ENCODE assay signal across 22 cellular contexts in the genomic region with DNA sequence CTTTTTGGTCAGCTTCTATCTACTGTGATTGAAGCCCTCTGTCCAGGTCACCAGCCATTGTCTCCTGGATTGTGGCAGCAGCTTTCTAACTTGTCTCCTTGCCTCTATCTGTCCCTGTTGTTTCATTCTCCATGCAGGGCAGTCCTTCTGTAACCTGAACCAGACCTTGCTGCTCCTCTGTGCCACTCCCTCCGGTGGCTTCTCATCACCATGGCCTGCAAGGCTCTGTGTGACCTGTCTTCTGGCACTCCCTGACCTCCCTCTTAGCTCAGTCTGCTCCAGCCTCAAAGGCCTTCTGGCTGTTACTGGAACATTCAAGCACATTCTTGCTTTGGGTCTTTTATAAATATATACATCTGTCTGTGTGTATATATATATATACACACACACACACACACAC. TPM values are rescaled to one million over a fixed set of nuclear protein-coding genes. Genes with fewer than 3 reads are reported as not detected.
A peak's percentile ranks its signal among the peaks of the same experiment; 100 is the strongest.
DNase-seq lines count a peak whose midpoint lies in the region; ATAC-seq and TF ChIP-seq lines count a peak whose summit lies in the region.
"Had no signal": no experiment of that assay in that cellular context is flagged by ENCODE, and none has a peak within 500 bp of the region (broad histone marks: within the 10 kb centered on the region; RNA-seq: fewer than 3 reads in every experiment).

No MANE protein-coding gene starts in this region.

- H3K9me3 ChIP-seq in T-helper 17 cell (ENCODE audit: control insufficient read depth, low read length, poor library complexity, severe bottlenecking): no peaks in the 10 kb centered on the region
- no peaks in the 10 kb centered on the region for H3K9me3 ChIP-seq in upper lobe of left lung
- H3K9me3 ChIP-seq: left ventricle myocardium inferior, vagina had no signal

- H3K4me1 ChIP-seq in mesendoderm (ENCODE audit: control insufficient read depth, low read depth, low read length) (no peaks in the 10 kb centered on the region), upper lobe of left lung (peaks cover 0 to 12% (median 8%) of the 10 kb centered on the region in 4 donors)

- no peak for TF ChIP-seq POLR2A in upper lobe of left lung (IDR thresholded peaks at IDR 0.05)

- H4K5ac ChIP-seq in mesendoderm (ENCODE audit: low read length): no peak overlapping the region

- no peak overlapping the region for H3K18ac ChIP-seq in mesendoderm (ENCODE audit: low read length)

- H3K79me2 ChIP-seq in mesendoderm (ENCODE audit: control insufficient read depth, insufficient read depth, low read length): no peaks in the 10 kb centered on the region

- H2BK120ac ChIP-seq in mesendoderm (ENCODE audit: low read depth, low read length): no peak overlapping the region

- no peak overlapping the region for H3K56ac ChIP-seq in mesendoderm (ENCODE audit: low read length)

- H3K4me1 Mint-ChIP-seq in T-helper 17 cell: peaks cover 30% of the 10 kb centered on the region
- peaks cover 9% of the 10 kb centered on the region for H3K4me1 Mint-ChIP-seq in activated CD4-positive, alpha-beta T cell treated with anti-CD3 and anti-CD28 coated beads, Interleukin-2, amount 10 ng/mL, durations not matched to agents 7 days and 5 days

- POLR2A ChIA-PET in activated CD4-positive, alpha-beta T cell treated with anti-CD3 and anti-CD28 coated beads, Interleukin-2, amount 10 ng/mL, durations not matched to agents 7 days and 5 days (lab: Charles Lee): no interaction called here

- TF ChIP-seq EP300 in upper lobe of left lung (IDR thresholded peaks at IDR 0.05): no peak

- no peaks in the 10 kb centered on the region for H3K27me3 Mint-ChIP-seq in T-helper 17 cell
- H3K27me3 Mint-ChIP-seq in activated CD4-positive, alpha-beta T cell treated with anti-CD3 and anti-CD28 coated beads, Interleukin-2, amount 10 ng/mL, durations not matched to agents 7 days and 5 days: peaks cover 1% of the 10 kb centered on the region
- H3K27me3 Mint-ChIP-seq: activated naive CD8-positive, alpha-beta T cell treated with anti-CD3 and anti-CD28 coated beads, Interleukin-2, amount 50 U/mL, for 24 hours; activated T-cell treated with anti-CD3 and anti-CD28 coated beads, Interleukin-2, amount 50 U/mL, for 24 hours had no signal

- no peak overlapping the region for H3K4ac ChIP-seq in mesendoderm (ENCODE audit: low read depth, low read length)

- no peak overlapping the region for H2BK15ac ChIP-seq in mesendoderm (replicated peaks; ENCODE audit: low read depth)

- WGBS in mesendoderm (ENCODE audit: extremely low coverage, insufficient coverage, low lambda C conversion rate): no CpG with 5 or more reads among the region's 1 CpG
- 95 to 100% methylated on average over 1 of the region's 1 CpG for WGBS in upper lobe of left lung, 2 donors

- no peak overlapping the region for H4K8ac ChIP-seq in mesendoderm (ENCODE audit: low read depth, low read length)

- DNase-seq in DMS53 treated with DMSO at 0.1 percent for 48 hours (lab: John Stamatoyannopoulos, UW; ENCODE audit: unreplicated experiment) (peak; percentile 80), HuH-7 (ENCODE audit: low spot score) (peak; percentile 24), T-helper 17 cell (no peak), mesendoderm (peak; percentile 57), upper lobe of left lung (no peak)
- no peak for DNase-seq in stimulated activated CD4-positive, alpha-beta T cell treated with anti-CD3 and anti-CD28 coated beads, Interleukin-4, amount 100 ng/mL, for 1 hour
- DNase-seq in activated CD8-positive, alpha-beta memory T cell treated with anti-CD3 and anti-CD28 coated beads, Interleukin-2, amount 50 U/mL, for 4 hours: no peak
- no peak for DNase-seq in activated CD4-positive, alpha-beta T cell treated with anti-CD3 and anti-CD28 coated beads, Interleukin-2, amount 10 ng/mL, durations not matched to agents 7 days and 5 days
- DNase-seq: activated CD4-positive, alpha-beta T cell treated with anti-CD3 and anti-CD28 coated beads for 48 hours; activated naive CD8-positive, alpha-beta T cell treated with anti-CD3 and anti-CD28 coated beads, Interleukin-2, amount 50 U/mL, for 24 hours; activated T-cell treated with anti-CD3 and anti-CD28 coated beads, Interleukin-2, amount 50 U/mL, for 24 hours; effector memory CD4-positive, alpha-beta T cell; GDM1; left ventricle myocardium inferior; NCI-H2081 treated with DMSO at 0.1 percent for 48 hours; NK-92 treated with Interleukin-12 subunit alpha and Interleukin-12 subunit beta, amount 100 ng/mL, for 24 hours; posterior cingulate gyrus; SHP77; stimulated activated naive CD8-positive, alpha-beta T cell treated with anti-CD3 and anti-CD28 coated beads, Interleukin-15, Interleukin-2, amounts not matched to agents 100 U/mL and 50 U/mL, for 24 hours; T-helper 9 cell had no signal

- no peaks in the 10 kb centered on the region for H3K36me3 ChIP-seq in mesendoderm (ENCODE audit: control insufficient read depth, insufficient read depth, low read length)
- H3K36me3 ChIP-seq in upper lobe of left lung: no peaks in the 10 kb centered on the region
- H3K36me3 ChIP-seq: left ventricle myocardium inferior, vagina had no signal

- peak overlapping the region; percentile 91 for H3K27ac Mint-ChIP-seq in T-helper 17 cell
- H3K27ac Mint-ChIP-seq in activated CD4-positive, alpha-beta T cell treated with anti-CD3 and anti-CD28 coated beads, Interleukin-2, amount 10 ng/mL, durations not matched to agents 7 days and 5 days: no peak overlapping the region
- H3K27ac Mint-ChIP-seq: activated T-cell treated with anti-CD3 and anti-CD28 coated beads, Interleukin-2, amount 50 U/mL, for 24 hours had no signal

- H3K23ac ChIP-seq in mesendoderm (ENCODE audit: low read length): no peak overlapping the region

- ATAC-seq in T-helper 17 cell: no peak
- no peak for ATAC-seq in upper lobe of left lung (ENCODE audit: low FRiP score in 2 of 2)
- ATAC-seq: activated naive CD8-positive, alpha-beta T cell treated with anti-CD3 and anti-CD28 coated beads, Interleukin-2, amount 50 U/mL, for 24 hours; stimulated activated naive CD8-positive, alpha-beta T cell treated with anti-CD3 and anti-CD28 coated beads, Interleukin-15, Interleukin-2, amounts not matched to agents 100 U/mL and 50 U/mL, for 24 hours had no signal

- no peak overlapping the region for H3K4me3 Mint-ChIP-seq in T-helper 17 cell
- H3K4me3 Mint-ChIP-seq in activated CD4-positive, alpha-beta T cell treated with anti-CD3 and anti-CD28 coated beads, Interleukin-2, amount 10 ng/mL, durations not matched to agents 7 days and 5 days: no peak overlapping the region
- H3K4me3 Mint-ChIP-seq: activated naive CD8-positive, alpha-beta T cell treated with anti-CD3 and anti-CD28 coated beads, Interleukin-2, amount 50 U/mL, for 24 hours; activated T-cell treated with anti-CD3 and anti-CD28 coated beads, Interleukin-2, amount 50 U/mL, for 24 hours had no signal

- H3K9me3 Mint-ChIP-seq in activated CD4-positive, alpha-beta T cell treated with anti-CD3 and anti-CD28 coated beads, Interleukin-2, amount 10 ng/mL, durations not matched to agents 7 days and 5 days: no peaks in the 10 kb centered on the region
- H3K9me3 Mint-ChIP-seq: activated naive CD8-positive, alpha-beta T cell treated with anti-CD3 and anti-CD28 coated beads, Interleukin-2, amount 50 U/mL, for 24 hours; activated T-cell treated with anti-CD3 and anti-CD28 coated beads, Interleukin-2, amount 50 U/mL, for 24 hours had no signal

- no peak overlapping the region for H3K9ac ChIP-seq in mesendoderm (ENCODE audit: low read length)

- CTCF ChIA-PET in activated CD4-positive, alpha-beta T cell treated with anti-CD3 and anti-CD28 coated beads, Interleukin-2, amount 10 ng/mL, durations not matched to agents 7 days and 5 days (lab: Charles Lee): interaction anchor here (0.7 kb wide), 2 partner anchors 277 to 346 kb away, joined by 3 read pairs; no protein-coding TSS in a partner anchor

- H2BK5ac ChIP-seq in mesendoderm (ENCODE audit: low read length): no peak overlapping the region

- no peaks in the 10 kb centered on the region for H3K79me1 ChIP-seq in mesendoderm (ENCODE audit: low read length)

- H3K27ac ChIP-seq in mesendoderm (ENCODE audit: low read depth, low read length): no peak overlapping the region
- H3K27ac ChIP-seq in upper lobe of left lung: no peak overlapping the region
- H3K27ac ChIP-seq: left ventricle myocardium inferior, vagina had no signal

- H2AK5ac ChIP-seq in mesendoderm (ENCODE audit: low read length): no peak overlapping the region

- H3K4me2 ChIP-seq in mesendoderm (ENCODE audit: low read length): no peak overlapping the region
- H3K4me2 ChIP-seq: smooth muscle cell had no signal

- no peak for TF ChIP-seq CTCF in upper lobe of left lung (IDR thresholded peaks at IDR 0.05)

- H3K27me3 ChIP-seq in mesendoderm (ENCODE audit: insufficient read depth, low read length, poor library complexity) (no peaks in the 10 kb centered on the region), upper lobe of left lung (no peaks in the 10 kb centered on the region)
- H3K27me3 ChIP-seq: vagina had no signal

- H3K4me3 ChIP-seq in mesendoderm (ENCODE audit: low read length) (no peak overlapping the region), upper lobe of left lung (no peak overlapping the region)
- H3K4me3 ChIP-seq: left ventricle myocardium inferior, smooth muscle cell, vagina had no signal

- H3K36me3 Mint-ChIP-seq in T-helper 17 cell (ENCODE audit: low read depth): peaks cover 7% of the 10 kb centered on the region
- peaks cover 5% of the 10 kb centered on the region for H3K36me3 Mint-ChIP-seq in activated CD4-positive, alpha-beta T cell treated with anti-CD3 and anti-CD28 coated beads, Interleukin-2, amount 10 ng/mL, durations not matched to agents 7 days and 5 days (ENCODE audit: low read depth)

RNA-seq across cellular contexts. Expression of gene JUN, which starts 21.0 kb away (rescaled TPM):
- total RNA-seq in T-helper 17 cell (1,000 to 10,000 TPM; 1,878 to 2,007 TPM), upper lobe of left lung (100 to 1,000 TPM; 142 to 400 (median 236) TPM)
- 11.0 TPM for polyA plus RNA-seq in mesendoderm (2013, experiment 1 of 2)
- 12.2 TPM for polyA plus RNA-seq in mesendoderm (2013, experiment 2 of 2)
- total RNA-seq in activated CD4-positive, alpha-beta T cell treated with anti-CD3 and anti-CD28 coated beads, Interleukin-2, amount 10 ng/mL, durations not matched to agents 7 days and 5 days: 10 to 100 TPM; 30.1 to 35.6 TPM

Comparison
In these comparisons a context has a peak if more than half of its experiments do, and no peak if none do; other contexts are left out.
1. DNase-seq: peak in DMS53 treated with DMSO at 0.1 percent for 48 hours (single experiment), HuH-7 (single experiment) and mesendoderm (single experiment); none in T-helper 17 cell (0 of 3), upper lobe of left lung (0 of 2), stimulated activated CD4-positive, alpha-beta T cell treated with anti-CD3 and anti-CD28 coated beads, Interleukin-4, amount 100 ng/mL, for 1 hour (single experiment), activated CD8-positive, alpha-beta memory T cell treated with anti-CD3 and anti-CD28 coated beads, Interleukin-2, amount 50 U/mL, for 4 hours (single experiment) and activated CD4-positive, alpha-beta T cell treated with anti-CD3 and anti-CD28 coated beads, Interleukin-2, amount 10 ng/mL, durations not matched to agents 7 days and 5 days (single experiment).
2. RNA of gene JUN, which starts 21.0 kb away (total RNA-seq): 1,878 to 2,007 TPM in T-helper 17 cell; 142 to 400 TPM in upper lobe of left lung and 30.1 to 35.6 TPM in activated CD4-positive, alpha-beta T cell treated with anti-CD3 and anti-CD28 coated beads, Interleukin-2, amount 10 ng/mL, durations not matched to agents 7 days and 5 days; every median in the first group is over 4 times any median in the second.